ENCODE assay signal across 7 cellular contexts in genomic region chr20:62651285-62652021, GRCh38. TPM values are rescaled to one million over a fixed set of nuclear protein-coding genes. Genes with fewer than 3 reads are reported as not detected.
A peak's percentile ranks its signal among the peaks of the same experiment; 100 is the strongest.
DNase-seq lines count a peak whose midpoint lies in the region; ATAC-seq and TF ChIP-seq lines count a peak whose summit lies in the region.

No MANE protein-coding gene starts in this region.

- no peak for TF ChIP-seq CTCF in lower leg skin (IDR thresholded peaks at IDR 0.05)

- TF ChIP-seq POLR2A in lower leg skin (IDR thresholded peaks at IDR 0.05): no peak

- ATAC-seq in GM19328 (IDR thresholded peaks at IDR 0.05; ENCODE audit: unreplicated experiment) (peak; percentile 48), HG03342 (IDR thresholded peaks at IDR 0.05; ENCODE audit: unreplicated experiment) (peak; percentile 51)

- no peak overlapping the region for H3K4me3 ChIP-seq in lower leg skin (ENCODE audit: low read depth, poor library complexity, severe bottlenecking)

- DNase-seq in SKM-1 treated with dmso at 0.1 percent for 144 hours (lab: John Stamatoyannopoulos, UW; ENCODE audit: unreplicated experiment) (peak; percentile 77), lower leg skin (ENCODE audit: low spot score in 2 of 2) (peak; percentile 75 to 96), NCI-H1417 treated with DMSO at 0.1 percent for 48 hours (lab: John Stamatoyannopoulos, UW) (no peak)
- peak; percentile 41 for DNase-seq in activated naive CD8-positive, alpha-beta T cell treated with anti-CD3 and anti-CD28 coated beads, Interleukin-2, amount 50 U/mL, for 16 hours (ENCODE audit: low read depth, low spot score)
- DNase-seq in stimulated activated CD8-positive, alpha-beta memory T cell treated with anti-CD3 and anti-CD28 coated beads, Interleukin-4, amount 100 ng/mL, for 24 hours (ENCODE audit: low read depth): peak; percentile 56

- WGBS in lower leg skin, 2 donors: 24 to 32% methylated on average over 24 of the region's 24 CpGs

- intact Hi-C loops in lower leg skin (cut with DNase I; ENCODE audit: low total_unique reads): no loop called here

RNA-seq across cellular contexts. Expression of gene SLCO4A1, which starts 9.2 kb away (rescaled TPM):
- 100 to 1,000 TPM in 1 of 4 donors, 10 to 100 TPM in 3; 77.9 to 107 (median 81.5) TPM for total RNA-seq in lower leg skin

RNA-seq across cellular contexts. Expression of gene NTSR1, which starts 57.2 kb away (rescaled TPM):
- under 1 TPM in 3 of 4 donors, not detected in 1; 0.07 to 0.61 (median 0.13) TPM for total RNA-seq in lower leg skin
